Comparison of ENCODE assay signal across 15 cellular contexts in genomic region chr2:61750624-61751023, GRCh38.
DNase-seq lines count a peak whose midpoint lies in the region; ATAC-seq and TF ChIP-seq lines count a peak whose summit lies in the region.
"Had no signal": no experiment of that assay in that cellular context is flagged by ENCODE, and none has a peak within 500 bp of the region (broad histone marks: within the 10 kb centered on the region; RNA-seq: fewer than 3 reads in every experiment).

No MANE protein-coding gene starts in this region.

- intact Hi-C loops in adrenal gland (cut with DNase I) = no loop called here
- intact Hi-C loops in upper lobe of right lung (cut with DNase I) = no loop called here

- TF ChIP-seq CTCF in HEK293 (tag by site-specific recombination; IDR thresholded peaks at IDR 0.05) (no peak), adrenal gland (IDR thresholded peaks at IDR 0.05) (no peak), foreskin fibroblast (IDR thresholded peaks at IDR 0.05; ENCODE audit: low read depth, low read length) (no peak), smooth muscle cell (IDR thresholded peaks at IDR 0.05; ENCODE audit: borderline replicate concordance, insufficient read depth, poor library complexity, severe bottlenecking) (no peak), upper lobe of right lung (IDR thresholded peaks at IDR 0.05) (no peak)

- peak in 5 of 7 donors; percentile 35 to 63 (median 48) for DNase-seq in adrenal gland
- peak; percentile 54 to 79 for DNase-seq in foreskin fibroblast
- no peak for DNase-seq in smooth muscle cell (lab: John Stamatoyannopoulos, UW; ENCODE audit: unreplicated experiment)
- DNase-seq in activated T-cell treated with anti-CD3 and anti-CD28 coated beads, Interleukin-2, amount 50 U/mL, for 1 hour = no peak
- DNase-seq in RKO (ENCODE audit: low spot score) = no peak
- no peak for DNase-seq in upper lobe of right lung
- DNase-seq: activated CD8-positive, alpha-beta T cell treated with anti-CD3 and anti-CD28 coated beads, Interleukin-2, amount 10 ng/mL, durations not matched to agents 7 days and 5 days; activated naive CD8-positive, alpha-beta T cell treated with anti-CD3 and anti-CD28 coated beads, Interleukin-2, amount 10 ng/mL, durations not matched to agents 7 days and 5 days; DMS53; H9; heart left ventricle; NCI-H82; stimulated activated CD4-positive, alpha-beta T cell treated with anti-CD3 and anti-CD28 coated beads, Interleukin-4, amount 100 ng/mL, for 24 hours had no signal

- CTCF ChIA-PET in HEK293 (lab: Yijun Ruan, JAX) = no interaction called here

- H3K27ac ChIP-seq in HEK293 (ENCODE audit: extremely low read depth, low read depth, low read length) (no peak overlapping the region), adrenal gland (peak overlapping the region in 2 of 5 donors; percentile 5 to 18), smooth muscle cell (ENCODE audit: low read depth) (peak overlapping the region; percentile 84), upper lobe of right lung (no peak overlapping the region)
- H3K27ac ChIP-seq: thoracic aorta had no signal

- no peaks in the 10 kb centered on the region for H4K20me1 ChIP-seq in smooth muscle cell (ENCODE audit: low read depth)

- no peaks in the 10 kb centered on the region; the same call in 1 of the 2 replicates for H3K4me1 ChIP-seq in HEK293 (ENCODE audit: control insufficient read depth, insufficient read depth, low read length)
- peaks cover 0 to 9% of the 10 kb centered on the region in 2 donors for H3K4me1 ChIP-seq in adrenal gland (replicated peaks in 1 of 2)
- peaks cover 3% of the 10 kb centered on the region for H3K4me1 ChIP-seq in smooth muscle cell (ENCODE audit: low read depth)
- H3K4me1 ChIP-seq in upper lobe of right lung = no peaks in the 10 kb centered on the region

- no peaks in the 10 kb centered on the region for H3K79me2 ChIP-seq in smooth muscle cell (ENCODE audit: low read depth)

- peak overlapping the region; percentile 39 for H2AFZ ChIP-seq in smooth muscle cell (ENCODE audit: low read depth)

- POLR2A ChIA-PET in HEK293 (lab: Yijun Ruan, JAX) = no interaction called here

- H3K4me2 ChIP-seq in smooth muscle cell = peak overlapping the region; percentile 64

- H3K36me3 ChIP-seq in HEK293 (ENCODE audit: control insufficient read depth in 2 of 2, insufficient read depth in 1 of 2, low read length in 2 of 2) = no peaks in the 10 kb centered on the region
- no peaks in the 10 kb centered on the region for H3K36me3 ChIP-seq in adrenal gland (replicated peaks in 1 of 2)
- H3K36me3 ChIP-seq in smooth muscle cell (ENCODE audit: low read depth) = no peaks in the 10 kb centered on the region
- H3K36me3 ChIP-seq in upper lobe of right lung = no peaks in the 10 kb centered on the region
- H3K36me3 ChIP-seq: heart left ventricle, thoracic aorta had no signal

- no peak for ATAC-seq in upper lobe of right lung
- ATAC-seq: activated CD8-positive, alpha-beta T cell treated with anti-CD3 and anti-CD28 coated beads, Interleukin-2, amount 10 ng/mL, durations not matched to agents 7 days and 5 days had no signal

- H3K9me3 ChIP-seq in HEK293 (ENCODE audit: control insufficient read depth, insufficient read depth, low read depth, low read length) (no peaks in the 10 kb centered on the region), adrenal gland (replicated peaks in 1 of 3) (no peaks in the 10 kb centered on the region), smooth muscle cell (replicated peaks; ENCODE audit: low read depth) (no peaks in the 10 kb centered on the region), upper lobe of right lung (no peaks in the 10 kb centered on the region)
- H3K9me3 ChIP-seq: thoracic aorta had no signal

- H3K27me3 ChIP-seq in adrenal gland = no peaks in the 10 kb centered on the region
- H3K27me3 ChIP-seq in smooth muscle cell (ENCODE audit: low read depth) = no peaks in the 10 kb centered on the region
- no peaks in the 10 kb centered on the region for H3K27me3 ChIP-seq in upper lobe of right lung
- H3K27me3 ChIP-seq: heart left ventricle had no signal

- no peak overlapping the region for H3K9ac ChIP-seq in smooth muscle cell (ENCODE audit: low read depth)

- no peak overlapping the region for H3K4me3 ChIP-seq in HEK293 (ENCODE audit: low read depth, low read length)
- H3K4me3 ChIP-seq in adrenal gland = no peak overlapping the region
- no peak overlapping the region for H3K4me3 ChIP-seq in foreskin fibroblast (ENCODE audit: low read depth in 1 of 2, low read length in 2 of 2)
- H3K4me3 ChIP-seq in smooth muscle cell = no peak overlapping the region
- no peak overlapping the region for H3K4me3 ChIP-seq in upper lobe of right lung
- H3K4me3 ChIP-seq: heart left ventricle, thoracic aorta had no signal

- peaks cover 20% of the 10 kb centered on the region for H3F3A ChIP-seq in smooth muscle cell (ENCODE audit: low read depth)

- TF ChIP-seq POLR2A in adrenal gland (IDR thresholded peaks at IDR 0.05) = no peak

- 25 to 40% (median 29%) methylated on average over 2 of the region's 2 CpGs for WGBS in adrenal gland, 4 donors
- 14% methylated on average over 2 of the region's 2 CpGs for WGBS in smooth muscle cell (ENCODE audit: low lambda C conversion rate)

TF ChIP-seq in HEK293, 187 proteins besides CTCF, POLR2A, EP300 and RAD21:
- TF ChIP-seq ZNF16 (tag by site-specific recombination; IDR thresholded peaks at IDR 0.05; ENCODE audit: low read depth) = no peak
- TF ChIP-seq, protein P1, sequence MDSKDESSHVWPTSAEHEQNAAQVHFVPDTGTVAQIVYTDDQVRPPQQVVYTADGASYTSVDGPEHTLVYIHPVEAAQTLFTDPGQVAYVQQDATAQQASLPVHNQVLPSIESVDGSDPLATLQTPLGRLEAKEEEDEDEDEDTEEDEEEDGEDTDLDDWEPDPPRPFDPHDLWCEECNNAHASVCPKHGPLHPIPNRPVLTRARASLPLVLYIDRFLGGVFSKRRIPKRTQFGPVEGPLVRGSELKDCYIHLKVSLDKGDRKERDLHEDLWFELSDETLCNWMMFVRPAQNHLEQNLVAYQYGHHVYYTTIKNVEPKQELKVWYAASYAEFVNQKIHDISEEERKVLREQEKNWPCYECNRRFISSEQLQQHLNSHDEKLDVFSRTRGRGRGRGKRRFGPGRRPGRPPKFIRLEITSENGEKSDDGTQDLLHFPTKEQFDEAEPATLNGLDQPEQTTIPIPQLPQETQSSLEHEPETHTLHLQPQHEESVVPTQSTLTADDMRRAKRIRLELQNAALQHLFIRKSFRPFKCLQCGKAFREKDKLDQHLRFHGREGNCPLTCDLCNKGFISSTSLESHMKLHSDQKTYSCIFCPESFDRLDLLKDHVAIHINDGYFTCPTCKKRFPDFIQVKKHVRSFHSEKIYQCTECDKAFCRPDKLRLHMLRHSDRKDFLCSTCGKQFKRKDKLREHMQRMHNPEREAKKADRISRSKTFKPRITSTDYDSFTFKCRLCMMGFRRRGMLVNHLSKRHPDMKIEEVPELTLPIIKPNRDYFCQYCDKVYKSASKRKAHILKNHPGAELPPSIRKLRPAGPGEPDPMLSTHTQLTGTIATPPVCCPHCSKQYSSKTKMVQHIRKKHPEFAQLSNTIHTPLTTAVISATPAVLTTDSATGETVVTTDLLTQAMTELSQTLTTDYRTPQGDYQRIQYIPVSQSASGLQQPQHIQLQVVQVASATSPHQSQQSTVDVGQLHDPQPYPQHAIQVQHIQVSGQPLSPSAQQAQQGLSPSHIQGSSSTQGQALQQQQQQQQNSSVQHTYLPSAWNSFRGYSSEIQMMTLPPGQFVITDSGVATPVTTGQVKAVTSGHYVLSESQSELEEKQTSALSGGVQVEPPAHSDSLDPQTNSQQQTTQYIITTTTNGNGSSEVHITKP (tag by site-specific recombination; IDR thresholded peaks at IDR 0.05) = peak; percentile 39
TF ChIP-seq in HEK293: peak in this region for 1.

Comparison
In these comparisons a context has a peak if more than half of its experiments do, and no peak if none do; other contexts are left out.
1. DNase-seq: peak in adrenal gland (5 of 7) and foreskin fibroblast (2 of 2); none in smooth muscle cell (single experiment), activated T-cell treated with anti-CD3 and anti-CD28 coated beads, Interleukin-2, amount 50 U/mL, for 1 hour (single experiment), RKO (single experiment) and upper lobe of right lung (single experiment).